17 cellular contexts compared by ENCODE assay signal in the genomic region with DNA sequence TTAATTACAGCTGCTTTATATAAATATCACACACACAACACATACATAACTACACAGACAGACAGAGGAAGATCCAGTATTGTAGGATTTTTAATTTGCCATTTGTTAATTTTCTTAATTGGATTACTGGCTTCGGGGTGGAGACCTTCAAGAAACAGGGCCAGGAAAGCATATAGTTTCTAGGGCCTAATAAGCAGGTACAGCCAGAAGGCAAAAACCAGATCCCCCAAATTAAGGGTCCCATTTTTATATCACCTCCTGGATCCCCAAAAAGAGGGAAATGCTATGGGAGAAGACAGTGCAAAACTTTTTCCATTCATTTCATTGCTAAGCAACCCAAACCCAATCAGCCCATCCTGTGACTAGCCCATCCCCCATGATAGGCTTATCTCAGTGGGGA.
DNase-seq lines count a peak whose midpoint lies in the region; ATAC-seq, FAIRE-seq and TF ChIP-seq lines count a peak whose summit lies in the region.
"Had no signal": no experiment of that assay in that cellular context is flagged by ENCODE, and none has a peak within 500 bp of the region (broad histone marks: within the 10 kb centered on the region; RNA-seq: fewer than 3 reads in every experiment).

No MANE protein-coding gene starts in this region.

- no peak overlapping the region for H2AFZ ChIP-seq in GM23338
- H2AFZ ChIP-seq in K562 (ENCODE audit: low read depth, low read length): no peak overlapping the region

- no peak overlapping the region for H3K4me2 ChIP-seq in GM23338
- no peak overlapping the region for H3K4me2 ChIP-seq in K562 (ENCODE audit: insufficient read depth, low read length)

- no peak for TF ChIP-seq POLR2A in K562 (conservative IDR thresholded peaks at IDR 0.05)

- no peaks in the 10 kb centered on the region for H3K9me1 ChIP-seq in K562 (ENCODE audit: control insufficient read depth, insufficient read depth, low read length)

- no peak for TF ChIP-seq EP300 in K562 (IDR thresholded peaks at IDR 0.05; ENCODE audit: low read length)

- H3K4me3 ChIP-seq in GM23338: no peak overlapping the region
- H3K4me3 ChIP-seq in HEK293 (ENCODE audit: low read depth, low read length): no peak overlapping the region
- H3K4me3 ChIP-seq in K562: no peak overlapping the region

- no peak for TF ChIP-seq CTCF in GM23338 (conservative IDR thresholded peaks at IDR 0.05; ENCODE audit: low read depth in 2 of 2)
- TF ChIP-seq CTCF in HEK293 (tag by site-specific recombination; IDR thresholded peaks at IDR 0.05): no peak
- no peak for TF ChIP-seq CTCF in K562 (IDR thresholded peaks at IDR 0.05 in 2 of 3, conservative IDR thresholded peaks at IDR 0.05 in 1 of 3; ENCODE audit: insufficient read depth in 2 of 3, low read depth in 1 of 3, low read length in 3 of 3)

- H3K79me2 ChIP-seq in GM23338 (replicated peaks; ENCODE audit: insufficient read depth) (no peaks in the 10 kb centered on the region), K562 (ENCODE audit: control insufficient read depth, insufficient read depth, low read length) (no peaks in the 10 kb centered on the region)

- no peak for TF ChIP-seq RAD21 in K562 (CRISPR knock-in tag; conservative IDR thresholded peaks at IDR 0.05 in 1 of 2, IDR thresholded peaks at IDR 0.05 in 1 of 2)

- in situ Hi-C loops in K562 (cut with MboI): no loop called here

- no peaks in the 10 kb centered on the region for H3K27me3 Mint-ChIP-seq in GM23338 (ENCODE audit: insufficient read depth, low read depth, poor library complexity)
- H3K27me3 Mint-ChIP-seq: CD4-positive, alpha-beta T cell had no signal

- POLR2A ChIA-PET in HEK293 (lab: Yijun Ruan, JAX) (no interaction called here), K562 (lab: Yijun Ruan, JAX) (no interaction called here)

- no peak overlapping the region for H3K4me3 Mint-ChIP-seq in GM23338
- H3K4me3 Mint-ChIP-seq: CD4-positive, alpha-beta T cell had no signal

- no peaks in the 10 kb centered on the region for H3K4me1 Mint-ChIP-seq in GM23338

- H3K4me1 ChIP-seq in GM23338 (ENCODE audit: insufficient read depth) (no peaks in the 10 kb centered on the region), HEK293 (ENCODE audit: control insufficient read depth, insufficient read depth, low read length) (no peaks in the 10 kb centered on the region), K562 (replicated peaks in 1 of 2; ENCODE audit: control insufficient read depth in 2 of 2, insufficient read depth in 2 of 2, low read length in 2 of 2) (no peaks in the 10 kb centered on the region)
- H3K4me1 ChIP-seq: Caco-2 had no signal

- H3K9me3 Mint-ChIP-seq in GM23338: peaks cover 26% of the 10 kb centered on the region

- ATAC-seq in GM23338 (no peak), K562 (no peak), GM21390 (IDR thresholded peaks at IDR 0.05; ENCODE audit: unreplicated experiment) (no peak), GM18870 (IDR thresholded peaks at IDR 0.05; ENCODE audit: unreplicated experiment) (no peak)

- CTCF ChIA-PET in HEK293 (lab: Yijun Ruan, JAX) (no interaction called here), K562 (lab: Yijun Ruan, JAX; ENCODE audit: low intra/inter-chr PET ratio) (no interaction called here)

- no peaks in the 10 kb centered on the region; the same call in 1 of the 2 replicates for H3K9me2 ChIP-seq in GM23338 (ENCODE audit: insufficient read depth)

- H3K36me3 Mint-ChIP-seq in GM23338 (ENCODE audit: low read depth): peaks cover 9% of the 10 kb centered on the region; the same call in 2 of the 3 replicates

- H3K27ac ChIP-seq in GM23338 (ENCODE audit: low read depth) (no peak overlapping the region), HEK293 (ENCODE audit: extremely low read depth, low read depth, low read length) (no peak overlapping the region), K562 (ENCODE audit: extremely low read depth, low read depth, low read length) (no peak overlapping the region)
- H3K27ac ChIP-seq: C4-2B had no signal

- H3K36me3 ChIP-seq in GM23338 (ENCODE audit: insufficient read depth): no peaks in the 10 kb centered on the region; the same call in none of the 2 replicates
- H3K36me3 ChIP-seq in HEK293 (ENCODE audit: control insufficient read depth in 2 of 2, insufficient read depth in 1 of 2, low read length in 2 of 2): no peaks in the 10 kb centered on the region
- H3K36me3 ChIP-seq in K562 (ENCODE audit: control insufficient read depth, insufficient read depth, low read length): no peaks in the 10 kb centered on the region

- BruUV-seq in K562 (replicated peaks; lab: Mats Ljungman, UMichigan): no TSS peak

- no peak for FAIRE-seq in K562 (lab: Jason Lieb, UNC)
- FAIRE-seq: A204.1, D721Med had no signal

- H3F3A ChIP-seq in GM23338 (replicated peaks; ENCODE audit: low read depth): no peaks in the 10 kb centered on the region

- H3K9me3 ChIP-seq in HEK293 (ENCODE audit: control insufficient read depth, insufficient read depth, low read depth, low read length): no peaks in the 10 kb centered on the region
- peaks cover 2% of the 10 kb centered on the region; the same call in 1 of the 2 replicates for H3K9me3 ChIP-seq in K562 (replicated peaks; ENCODE audit: control insufficient read depth, insufficient read depth, low read depth, low read length)

- 0% methylated on average over 1 of the region's 1 CpG for WGBS in K562 (ENCODE audit: insufficient coverage, low coverage, missing lambda C conversion rate)

- H3K27ac Mint-ChIP-seq in GM23338: no peak overlapping the region
- H3K27ac Mint-ChIP-seq: CD4-positive, alpha-beta T cell had no signal

- no peak overlapping the region for H3K9ac ChIP-seq in K562 (ENCODE audit: insufficient read depth in 1 of 2, low read depth in 2 of 2, low read length in 2 of 2)

- DNase-seq in GM23338 (ENCODE audit: low spot score) (peak; percentile 27), K562 (ENCODE audit: extremely low read depth in 1 of 4, low spot score in 3 of 4) (peak in 1 of 4 experiments; percentile 1), left kidney (ENCODE audit: low read depth, low spot score) (peak; percentile 3)
- DNase-seq in activated naive CD4-positive, alpha-beta T cell treated with Interleukin-2 at 50 U/mL for 16 hours: no peak
- DNase-seq: AML-193; CD4-positive, alpha-beta T cell; DMS79 treated with DMSO at 0.1 percent for 48 hours; GF-D8; GOT3; H7 had no signal

- H4K20me1 ChIP-seq in GM23338 (replicated peaks; ENCODE audit: insufficient read depth): no peaks in the 10 kb centered on the region
- no peaks in the 10 kb centered on the region for H4K20me1 ChIP-seq in K562 (replicated peaks; ENCODE audit: control insufficient read depth, insufficient read depth, low read length)

- intact Hi-C loops in K562 (cut with micrococcal nuclease): no loop called here

- no peaks in the 10 kb centered on the region for H3K27me3 ChIP-seq in GM23338 (ENCODE audit: insufficient read depth)
- H3K27me3 ChIP-seq in K562 (ENCODE audit: control insufficient read depth in 2 of 2, insufficient read depth in 2 of 2, low read length in 2 of 2): no peaks in the 10 kb centered on the region

TF ChIP-seq in GM23338, 12 proteins besides CTCF, POLR2A, EP300 and RAD21 (continues in another document):
- TF ChIP-seq, protein P1, sequence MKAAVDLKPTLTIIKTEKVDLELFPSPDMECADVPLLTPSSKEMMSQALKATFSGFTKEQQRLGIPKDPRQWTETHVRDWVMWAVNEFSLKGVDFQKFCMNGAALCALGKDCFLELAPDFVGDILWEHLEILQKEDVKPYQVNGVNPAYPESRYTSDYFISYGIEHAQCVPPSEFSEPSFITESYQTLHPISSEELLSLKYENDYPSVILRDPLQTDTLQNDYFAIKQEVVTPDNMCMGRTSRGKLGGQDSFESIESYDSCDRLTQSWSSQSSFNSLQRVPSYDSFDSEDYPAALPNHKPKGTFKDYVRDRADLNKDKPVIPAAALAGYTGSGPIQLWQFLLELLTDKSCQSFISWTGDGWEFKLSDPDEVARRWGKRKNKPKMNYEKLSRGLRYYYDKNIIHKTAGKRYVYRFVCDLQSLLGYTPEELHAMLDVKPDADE (IDR thresholded peaks at IDR 0.05): no peak
- TF ChIP-seq EZH2 (IDR thresholded peaks at IDR 0.05; ENCODE audit: low read depth, unreplicated experiment) (no peak), CREB1 (CRISPR knock-in tag; IDR thresholded peaks at IDR 0.05; ENCODE audit: low read depth) (no peak), STAT1 (IDR thresholded peaks at IDR 0.05; ENCODE audit: unreplicated experiment) (no peak), EZH2phosphoT487 (IDR thresholded peaks at IDR 0.05; ENCODE audit: unreplicated experiment) (no peak)

TF ChIP-seq in HEK293, 187 proteins besides CTCF, POLR2A, EP300 and RAD21:
- peak; percentile 84 for TF ChIP-seq SETDB1 (IDR thresholded peaks at IDR 0.05; ENCODE audit: insufficient read length, low read length)
- peak; percentile 14; the same call in 1 of the 2 replicates for TF ChIP-seq TRIM28 (IDR thresholded peaks at IDR 0.05; ENCODE audit: borderline replicate concordance, low read length)
- no peak for TF ChIP-seq ZNF138 (tag by site-specific recombination; IDR thresholded peaks at IDR 0.05; ENCODE audit: borderline replicate concordance)
- TF ChIP-seq ZNF571 (tag by site-specific recombination; IDR thresholded peaks at IDR 0.05): no peak

TF ChIP-seq in K562, 482 proteins besides CTCF, POLR2A, EP300 and RAD21:
- TF ChIP-seq RFX7 (CRISPR knock-in tag; IDR thresholded peaks at IDR 0.05): no peak
- TF ChIP-seq ZFP36 (IDR thresholded peaks at IDR 0.05; ENCODE audit: low read depth, low read length, partially characterized antibody): peak; percentile 68
